ENCODE assay signal across 1 cellular context in genomic region chr2:70808983-70809958, GRCh38.
TF ChIP-seq lines count a peak whose summit lies in the region.

No MANE protein-coding gene starts in this region.

TF ChIP-seq in HepG2, 621 proteins besides CTCF, POLR2A, EP300 and RAD21 (continued from another document):
- TF ChIP-seq PRDM10 (CRISPR knock-in tag; IDR thresholded peaks at IDR 0.05; ENCODE audit: low read depth): 0 out of 2 replicates have a peak, but pooled peaks have one; percentile 10
- TF ChIP-seq ZNF17 (CRISPR knock-in tag; IDR thresholded peaks at IDR 0.05): no peak
- no peak for TF ChIP-seq EEA1 (CRISPR knock-in tag; IDR thresholded peaks at IDR 0.05; ENCODE audit: borderline replicate concordance)
- TF ChIP-seq MED1 (CRISPR knock-in tag; IDR thresholded peaks at IDR 0.05): no peak
- TF ChIP-seq AGO2 (optimal IDR thresholded peaks at IDR 0.05; ENCODE audit: low read depth, low read length): peak; percentile 42
- no peak for TF ChIP-seq ZNF777 (CRISPR knock-in tag; IDR thresholded peaks at IDR 0.05)
- no peak for TF ChIP-seq CENPT (CRISPR knock-in tag; IDR thresholded peaks at IDR 0.05; ENCODE audit: low read depth)
- no peak for TF ChIP-seq ZSCAN12 (CRISPR knock-in tag; IDR thresholded peaks at IDR 0.05)
- TF ChIP-seq JARID2 (CRISPR knock-in tag; IDR thresholded peaks at IDR 0.05; ENCODE audit: insufficient replicate concordance): no peak
- no peak for TF ChIP-seq ZNF674 (CRISPR knock-in tag; IDR thresholded peaks at IDR 0.05; ENCODE audit: low read depth)
- peak; percentile 10 for TF ChIP-seq PHF5A (CRISPR knock-in tag; IDR thresholded peaks at IDR 0.05; ENCODE audit: low read depth, unreplicated experiment)
- TF ChIP-seq ZSCAN22 (CRISPR knock-in tag; IDR thresholded peaks at IDR 0.05): no peak
- no peak for TF ChIP-seq TOE1 (CRISPR knock-in tag; IDR thresholded peaks at IDR 0.05)
- peak; percentile 10 for TF ChIP-seq ZNF691 (CRISPR knock-in tag; IDR thresholded peaks at IDR 0.05; ENCODE audit: borderline replicate concordance, low read depth)
- no peak for TF ChIP-seq ZNF280B (CRISPR knock-in tag; IDR thresholded peaks at IDR 0.05; ENCODE audit: borderline replicate concordance)
- TF ChIP-seq RBAK (CRISPR knock-in tag; IDR thresholded peaks at IDR 0.05): 0 out of 2 replicates have a peak, but pooled peaks have one; percentile 22
- TF ChIP-seq MYPOP (CRISPR knock-in tag; IDR thresholded peaks at IDR 0.05): 0 out of 2 replicates have a peak, but pooled peaks have one; percentile 8
- TF ChIP-seq ZNF572 (CRISPR knock-in tag; IDR thresholded peaks at IDR 0.05): 0 out of 2 replicates have a peak, but pooled peaks have one; percentile 60
- TF ChIP-seq DPF2 (CRISPR knock-in tag; IDR thresholded peaks at IDR 0.05; ENCODE audit: borderline replicate concordance, low read depth): peak; percentile 0; the same call in 1 of the 2 replicates
- peak; percentile 82; the same call in 1 of the 2 replicates for TF ChIP-seq ZNF878 (CRISPR knock-in tag; IDR thresholded peaks at IDR 0.05)
- no peak for TF ChIP-seq CHD2 (IDR thresholded peaks at IDR 0.05; ENCODE audit: low read depth, low read length)
- 0 out of 2 replicates have a peak, but pooled peaks have one; percentile 8 for TF ChIP-seq SMAD3 (CRISPR knock-in tag; IDR thresholded peaks at IDR 0.05)
- 0 out of 2 replicates have a peak, but pooled peaks have one; percentile 3 for TF ChIP-seq DNMT3B (CRISPR knock-in tag; conservative IDR thresholded peaks at IDR 0.05)
- peak; percentile 86 for TF ChIP-seq ZNF646 (CRISPR knock-in tag; IDR thresholded peaks at IDR 0.05)
- no peak for TF ChIP-seq DMAP1 (CRISPR knock-in tag; IDR thresholded peaks at IDR 0.05)
- no peak; the same call in 1 of the 2 replicates for TF ChIP-seq ZBTB38 (CRISPR knock-in tag; IDR thresholded peaks at IDR 0.05)
- no peak for TF ChIP-seq PHB2 (IDR thresholded peaks at IDR 0.05; ENCODE audit: partially characterized antibody)
- peak; percentile 40; the same call in 1 of the 2 replicates for TF ChIP-seq ZNF44 (CRISPR knock-in tag; IDR thresholded peaks at IDR 0.05)
- TF ChIP-seq ZNF350 (CRISPR knock-in tag; IDR thresholded peaks at IDR 0.05; ENCODE audit: borderline replicate concordance, low read depth): peak; percentile 7; the same call in 1 of the 2 replicates
- no peak for TF ChIP-seq ZSCAN21 (CRISPR knock-in tag; IDR thresholded peaks at IDR 0.05; ENCODE audit: borderline replicate concordance)
- peak; percentile 59 for TF ChIP-seq RBFOX2 (IDR thresholded peaks at IDR 0.05; ENCODE audit: low read depth, low read length)
- peak; percentile 10; the same call in 1 of the 2 replicates for TF ChIP-seq ZBTB20 (CRISPR knock-in tag; IDR thresholded peaks at IDR 0.05; ENCODE audit: borderline replicate concordance, low read depth)
- peak; percentile 46 for TF ChIP-seq RBM22 (optimal IDR thresholded peaks at IDR 0.05; ENCODE audit: low read length)
- TF ChIP-seq KAT8 (CRISPR knock-in tag; IDR thresholded peaks at IDR 0.05): peak; percentile 3; the same call in 1 of the 2 replicates
- no peak for TF ChIP-seq ZEB1 (IDR thresholded peaks at IDR 0.05; ENCODE audit: insufficient replicate concordance, low read depth)
- no peak for TF ChIP-seq ZNF30 (CRISPR knock-in tag; IDR thresholded peaks at IDR 0.05)
- TF ChIP-seq ZNF263 (CRISPR knock-in tag; IDR thresholded peaks at IDR 0.05): peak; percentile 50; the same call in 1 of the 2 replicates
- no peak for TF ChIP-seq ZFAT (CRISPR knock-in tag; conservative IDR thresholded peaks at IDR 0.05)
- 0 out of 2 replicates have a peak, but pooled peaks have one; percentile 0 for TF ChIP-seq TAF1 (CRISPR knock-in tag; IDR thresholded peaks at IDR 0.05)
- TF ChIP-seq ZFX (CRISPR knock-in tag; IDR thresholded peaks at IDR 0.05; ENCODE audit: low read depth): no peak
- no peak for TF ChIP-seq SIX4 (CRISPR knock-in tag; IDR thresholded peaks at IDR 0.05)
- 0 out of 2 replicates have a peak, but pooled peaks have one; percentile 1 for TF ChIP-seq ZNF614 (CRISPR knock-in tag; IDR thresholded peaks at IDR 0.05; ENCODE audit: borderline replicate concordance)
- TF ChIP-seq ZC3H4 (CRISPR knock-in tag; IDR thresholded peaks at IDR 0.05; ENCODE audit: borderline replicate concordance): 0 out of 2 replicates have a peak, but pooled peaks have one; percentile 32
- TF ChIP-seq HNF1A (IDR thresholded peaks at IDR 0.05; ENCODE audit: low read depth): no peak
- TF ChIP-seq HNF1A (CRISPR knock-in tag; IDR thresholded peaks at IDR 0.05; ENCODE audit: borderline replicate concordance): 0 out of 2 replicates have a peak, but pooled peaks have one; percentile 10
- 0 out of 2 replicates have a peak, but pooled peaks have one; percentile 6 for TF ChIP-seq ZNF232 (CRISPR knock-in tag; IDR thresholded peaks at IDR 0.05; ENCODE audit: borderline replicate concordance)
TF ChIP-seq in HepG2: peak in this region for 36.
